Comparison of ENCODE assay signal across 10 cellular contexts in the genomic region with DNA sequence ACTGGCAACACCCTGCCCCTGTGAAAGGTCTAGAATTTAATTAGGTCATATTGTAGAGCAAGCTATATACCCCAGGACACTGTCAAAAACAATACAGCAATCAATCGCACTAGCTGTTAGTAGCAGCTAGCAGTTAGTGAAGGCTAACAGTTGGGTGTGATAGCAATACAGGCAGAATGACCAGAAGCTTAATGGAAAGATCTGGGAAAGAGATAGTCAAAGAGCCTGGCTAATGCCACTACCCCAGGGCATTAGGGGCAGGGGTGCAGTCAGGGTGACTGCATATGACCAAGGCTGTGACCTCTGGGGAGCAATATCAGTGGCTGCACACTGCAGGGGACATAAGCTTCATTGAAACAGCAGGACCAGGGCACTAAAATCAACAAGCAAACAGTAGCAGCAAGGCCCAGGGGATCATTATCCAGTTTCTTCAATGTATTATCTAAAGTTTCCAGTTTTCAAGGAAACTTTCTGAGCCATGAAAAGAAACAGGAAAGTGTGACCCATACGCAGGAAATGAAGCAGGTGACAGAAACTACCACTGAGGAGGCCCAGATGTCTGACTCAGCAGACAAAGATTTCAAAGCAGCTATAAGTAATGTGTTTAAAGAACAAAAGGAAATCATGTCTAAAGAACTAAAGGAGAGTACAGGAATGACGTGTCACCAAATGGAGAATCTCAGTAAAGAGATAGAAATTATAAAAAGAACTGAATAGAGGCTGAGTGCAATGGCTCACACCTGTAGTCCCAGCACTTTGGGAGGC.
DNase-seq lines count a peak whose midpoint lies in the region; ATAC-seq and TF ChIP-seq lines count a peak whose summit lies in the region.
"Had no signal": no experiment of that assay in that cellular context is flagged by ENCODE, and none has a peak within 500 bp of the region (broad histone marks: within the 10 kb centered on the region; RNA-seq: fewer than 3 reads in every experiment).

No MANE protein-coding gene starts in this region.

- H3K4me3 ChIP-seq in fibroblast of pulmonary artery (replicated peaks; ENCODE audit: low read depth, low read length): no peak overlapping the region

- intact Hi-C loops in activated naive CD4-positive, alpha-beta T cell treated with anti-CD3 and anti-CD28 coated beads for 36 hours (cut with micrococcal nuclease): loop anchor here (1.0 to 10.0 kb wide), 9 partner anchors 24 to 932 kb away; partner anchors contain the start of genes MRNIP, PHYKPL, RNF130 and ZNF354A
- intact Hi-C loops in activated CD8-positive, alpha-beta T cell treated with anti-CD3 and anti-CD28 coated beads for 36 hours (cut with micrococcal nuclease): no loop called here

- in situ Hi-C loops in ACHN (cut with HindIII; ENCODE audit: low pct_ligation_motif_present, low pct_unique_long_range_greater_than_20kb, low sequenced_read_pairs): no loop called here

- H3K9me3 Mint-ChIP-seq in activated naive CD4-positive, alpha-beta T cell treated with anti-CD3 and anti-CD28 coated beads for 36 hours: no peaks in the 10 kb centered on the region
- peaks cover 6% of the 10 kb centered on the region for H3K9me3 Mint-ChIP-seq in activated CD8-positive, alpha-beta T cell treated with anti-CD3 and anti-CD28 coated beads for 36 hours
- peaks cover 0 to 5% of the 10 kb centered on the region in 2 donors for H3K9me3 Mint-ChIP-seq in stimulated activated naive CD8-positive, alpha-beta T cell treated with anti-CD3 and anti-CD28 coated beads, Interleukin-15, amount 100 ng/mL, for 72 hours

- DNase-seq in activated naive CD4-positive, alpha-beta T cell treated with anti-CD3 and anti-CD28 coated beads for 36 hours: peak; percentile 75
- no peak for DNase-seq in activated naive CD4-positive, alpha-beta T cell treated with Interleukin-2 at 50 U/mL for 16 hours
- DNase-seq in activated CD8-positive, alpha-beta T cell treated with anti-CD3 and anti-CD28 coated beads for 36 hours: peak; percentile 67
- peak; percentile 82 for DNase-seq in fibroblast of pulmonary artery (ENCODE audit: low read depth)
- peak; percentile 27 to 52 for DNase-seq in stimulated activated naive CD8-positive, alpha-beta T cell treated with anti-CD3 and anti-CD28 coated beads, Interleukin-15, amount 100 ng/mL, for 72 hours
- DNase-seq in ACHN: no peak
- no peak for DNase-seq in mucosa of gallbladder (ENCODE audit: low spot score)
- DNase-seq: cortex of kidney, NCI-H146 had no signal

- H3K27ac Mint-ChIP-seq in activated naive CD4-positive, alpha-beta T cell treated with anti-CD3 and anti-CD28 coated beads for 36 hours: peak overlapping the region; percentile 79
- peak overlapping the region; percentile 89 for H3K27ac Mint-ChIP-seq in activated CD8-positive, alpha-beta T cell treated with anti-CD3 and anti-CD28 coated beads for 36 hours
- peak overlapping the region; percentile 77 to 96 for H3K27ac Mint-ChIP-seq in stimulated activated naive CD8-positive, alpha-beta T cell treated with anti-CD3 and anti-CD28 coated beads, Interleukin-15, amount 100 ng/mL, for 72 hours

- CTCF ChIA-PET in activated naive CD4-positive, alpha-beta T cell treated with anti-CD3 and anti-CD28 coated beads for 36 hours (lab: Charles Lee): interaction anchor here (0.6 to 1.8 kb wide), 4 partner anchors 25 to 1292 kb away, joined by 3 to 5 read pairs (median 4); no protein-coding TSS in a partner anchor
- CTCF ChIA-PET in activated CD8-positive, alpha-beta T cell treated with anti-CD3 and anti-CD28 coated beads for 36 hours (lab: Charles Lee): interaction anchor here (0.7 to 1.9 kb wide), 2 partner anchors 25 to 26 kb away, joined by 3 to 6 read pairs; no protein-coding TSS in a partner anchor

- H3K4me3 Mint-ChIP-seq in activated naive CD4-positive, alpha-beta T cell treated with anti-CD3 and anti-CD28 coated beads for 36 hours: no peak overlapping the region
- no peak overlapping the region for H3K4me3 Mint-ChIP-seq in activated CD8-positive, alpha-beta T cell treated with anti-CD3 and anti-CD28 coated beads for 36 hours
- H3K4me3 Mint-ChIP-seq in stimulated activated naive CD8-positive, alpha-beta T cell treated with anti-CD3 and anti-CD28 coated beads, Interleukin-15, amount 100 ng/mL, for 72 hours: peak overlapping the region in 1 of 2 donors; percentile 32

- no peaks in the 10 kb centered on the region for H3K27me3 Mint-ChIP-seq in activated naive CD4-positive, alpha-beta T cell treated with anti-CD3 and anti-CD28 coated beads for 36 hours (ENCODE audit: low read depth)
- no peaks in the 10 kb centered on the region for H3K27me3 Mint-ChIP-seq in activated CD8-positive, alpha-beta T cell treated with anti-CD3 and anti-CD28 coated beads for 36 hours
- no peaks in the 10 kb centered on the region for H3K27me3 Mint-ChIP-seq in stimulated activated naive CD8-positive, alpha-beta T cell treated with anti-CD3 and anti-CD28 coated beads, Interleukin-15, amount 100 ng/mL, for 72 hours

- no peak for TF ChIP-seq CTCF in activated CD8-positive, alpha-beta T cell treated with anti-CD3 and anti-CD28 coated beads for 36 hours (IDR thresholded peaks at IDR 0.05)
- TF ChIP-seq CTCF in fibroblast of pulmonary artery (IDR thresholded peaks at IDR 0.05; ENCODE audit: low read length, missing control alignments): no peak

- peaks cover 48% of the 10 kb centered on the region for H3K4me1 Mint-ChIP-seq in activated naive CD4-positive, alpha-beta T cell treated with anti-CD3 and anti-CD28 coated beads for 36 hours (ENCODE audit: low read depth)
- H3K4me1 Mint-ChIP-seq in activated CD8-positive, alpha-beta T cell treated with anti-CD3 and anti-CD28 coated beads for 36 hours (ENCODE audit: low read depth): peaks cover 33% of the 10 kb centered on the region
- peaks cover 38% of the 10 kb centered on the region for H3K4me1 Mint-ChIP-seq in stimulated activated naive CD8-positive, alpha-beta T cell treated with anti-CD3 and anti-CD28 coated beads, Interleukin-15, amount 100 ng/mL, for 72 hours

- no peaks in the 10 kb centered on the region for H3K36me3 Mint-ChIP-seq in activated naive CD4-positive, alpha-beta T cell treated with anti-CD3 and anti-CD28 coated beads for 36 hours (ENCODE audit: low read depth)
- peaks cover 2% of the 10 kb centered on the region for H3K36me3 Mint-ChIP-seq in activated CD8-positive, alpha-beta T cell treated with anti-CD3 and anti-CD28 coated beads for 36 hours (ENCODE audit: low read depth)

- peak; percentile 85 for ATAC-seq in activated CD8-positive, alpha-beta T cell treated with anti-CD3 and anti-CD28 coated beads for 36 hours
- ATAC-seq in stimulated activated naive CD8-positive, alpha-beta T cell treated with anti-CD3 and anti-CD28 coated beads, Interleukin-15, amount 100 ng/mL, for 72 hours: peak; percentile 85
- no peak for ATAC-seq in HG02885 (IDR thresholded peaks at IDR 0.05; ENCODE audit: poor library complexity, unreplicated experiment)

- POLR2A ChIA-PET in activated CD8-positive, alpha-beta T cell treated with anti-CD3 and anti-CD28 coated beads for 36 hours (lab: Charles Lee): interaction anchor here (1.4 kb wide), 1 partner anchor 19 kb away, joined by 3 read pairs; no protein-coding TSS in a partner anchor

Comparison
In these comparisons a context has a peak if more than half of its experiments do, and no peak if none do; other contexts are left out.
1. DNase-seq: peak in activated naive CD4-positive, alpha-beta T cell treated with anti-CD3 and anti-CD28 coated beads for 36 hours (single experiment), activated CD8-positive, alpha-beta T cell treated with anti-CD3 and anti-CD28 coated beads for 36 hours (single experiment), fibroblast of pulmonary artery (single experiment) and stimulated activated naive CD8-positive, alpha-beta T cell treated with anti-CD3 and anti-CD28 coated beads, Interleukin-15, amount 100 ng/mL, for 72 hours (2 of 2); none in activated naive CD4-positive, alpha-beta T cell treated with Interleukin-2 at 50 U/mL for 16 hours (single experiment), ACHN (single experiment) and mucosa of gallbladder (single experiment).
2. Peak in every context shown above with its lines, with median percentiles within 50 percentile points of each other: H3K27ac Mint-ChIP-seq.